Comparison of ENCODE assay signal across 19 cellular contexts in the genomic region with DNA sequence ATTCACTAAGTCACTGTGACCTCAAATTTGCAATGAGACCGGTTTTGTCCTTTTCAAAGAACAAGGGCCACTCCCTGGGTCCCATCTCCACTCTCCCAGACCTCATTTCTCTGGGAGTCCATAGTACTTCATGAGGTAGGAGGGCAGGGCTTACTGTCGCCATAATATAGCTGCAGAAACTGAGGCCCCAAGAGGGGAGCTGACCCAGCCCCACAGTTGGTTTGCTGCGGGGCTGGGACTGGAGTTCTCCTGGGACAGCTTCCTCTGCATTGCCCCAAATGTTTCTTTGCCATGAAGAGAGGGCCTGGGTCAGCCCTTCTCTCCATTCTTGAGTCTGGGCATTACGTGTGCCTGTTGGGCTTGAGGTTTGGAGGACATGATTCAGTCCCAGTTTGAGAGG.
A peak's percentile ranks its signal among the peaks of the same experiment; 100 is the strongest.
DNase-seq lines count a peak whose midpoint lies in the region; ATAC-seq, FAIRE-seq and TF ChIP-seq lines count a peak whose summit lies in the region.
"Had no signal": no experiment of that assay in that cellular context is flagged by ENCODE, and none has a peak within 500 bp of the region (broad histone marks: within the 10 kb centered on the region; RNA-seq: fewer than 3 reads in every experiment).

No MANE protein-coding gene starts in this region.

- FAIRE-seq in astrocyte (lab: Jason Lieb, UNC) = no peak
- FAIRE-seq: A549, D721Med, GM12892, GM18507, RCC 7860 had no signal

- no peak for TF ChIP-seq POLR2A in sigmoid colon (IDR thresholded peaks at IDR 0.05)

- no peaks in the 10 kb centered on the region for H3K9me3 Mint-ChIP-seq in astrocyte (ENCODE audit: unreplicated experiment)
- H3K9me3 Mint-ChIP-seq: CD8-positive, alpha-beta T cell had no signal

- no peak overlapping the region for H2AFZ ChIP-seq in astrocyte (ENCODE audit: low read depth, low read length)

- peaks cover 24% of the 10 kb centered on the region for H3K79me2 ChIP-seq in astrocyte (ENCODE audit: insufficient read depth, low read length)

- H4K20me1 ChIP-seq in BLaER1 treated with 17β-estradiol and CSF1 and Interleukin-3, amounts not matched to agents 10 nM and 100 nM = no peaks in the 10 kb centered on the region
- peaks cover 37% of the 10 kb centered on the region for H4K20me1 ChIP-seq in astrocyte (ENCODE audit: insufficient read depth, low read length)

- H3K27me3 ChIP-seq in BLaER1 treated with 17β-estradiol and CSF1 and Interleukin-3, amounts not matched to agents 10 nM and 100 nM = no peaks in the 10 kb centered on the region
- no peaks in the 10 kb centered on the region for H3K27me3 ChIP-seq in astrocyte (ENCODE audit: insufficient read depth, low read length)
- no peaks in the 10 kb centered on the region for H3K27me3 ChIP-seq in sigmoid colon

- no peaks in the 10 kb centered on the region for H3K27me3 Mint-ChIP-seq in astrocyte (ENCODE audit: low read depth, unreplicated experiment)

- peaks cover 26 to 62% (median 54%) of the 10 kb centered on the region in 10 experiments for H3K4me1 ChIP-seq in BLaER1 treated with 17β-estradiol and CSF1 and Interleukin-3, amounts not matched to agents 10 nM and 100 nM
- H3K4me1 ChIP-seq in astrocyte (ENCODE audit: insufficient read depth, low read length) = peaks cover 19% of the 10 kb centered on the region
- H3K4me1 ChIP-seq in sigmoid colon = no peaks in the 10 kb centered on the region
- H3K4me1 ChIP-seq: A549 had no signal

- 86 to 92% methylated on average over 4 of the region's 4 CpGs for WGBS in sigmoid colon, 2 donors

- TF ChIP-seq EP300 in sigmoid colon (IDR thresholded peaks at IDR 0.05) = no peak

- peaks cover 16% of the 10 kb centered on the region for H3K4me1 Mint-ChIP-seq in astrocyte (ENCODE audit: low read depth, unreplicated experiment)

- ATAC-seq in Right ventricle myocardium superior (ENCODE audit: poor library complexity) = no peak
- ATAC-seq: CD8-positive, alpha-beta T cell had no signal

- DNase-seq in astrocyte (ENCODE audit: low read depth) = no peak
- peak; percentile 24 for DNase-seq in islet precursor cell
- peak; percentile 33 for DNase-seq in sigmoid colon
- DNase-seq in stimulated activated CD4-positive, alpha-beta T cell treated with anti-CD3 and anti-CD28 coated beads, Interleukin-4, amount 100 ng/mL, for 1 hour = no peak
- no peak for DNase-seq in NCI-H1436 (lab: John Stamatoyannopoulos, UW)
- no peak for DNase-seq in Right ventricle myocardium superior
- DNase-seq: CD8-positive, alpha-beta T cell; NCI-H1105 treated with DMSO at 0.1 percent for 48 hours; NCI-H1694 treated with DMSO at 0.1 percent for 48 hours; NCI-H2107; NCI-H2227 treated with DMSO at 0.1 percent for 48 hours; NCI-H510A treated with DMSO at 0.1 percent for 48 hours; NCI-H774 had no signal

- no peak overlapping the region for H3K9ac ChIP-seq in BLaER1 treated with 17β-estradiol and CSF1 and Interleukin-3, amounts not matched to agents 10 nM and 100 nM
- peak overlapping the region; percentile 1 for H3K9ac ChIP-seq in astrocyte (ENCODE audit: low read length)

- peak overlapping the region; percentile 20 for H3K4me3 Mint-ChIP-seq in astrocyte (ENCODE audit: unreplicated experiment)
- H3K4me3 Mint-ChIP-seq: CD8-positive, alpha-beta T cell had no signal

- H3K36me3 ChIP-seq in BLaER1 treated with 17β-estradiol and CSF1 and Interleukin-3, amounts not matched to agents 10 nM and 100 nM = no peaks in the 10 kb centered on the region
- peaks cover 6% of the 10 kb centered on the region for H3K36me3 ChIP-seq in astrocyte (ENCODE audit: insufficient read depth, low read length)
- H3K36me3 ChIP-seq in sigmoid colon = no peaks in the 10 kb centered on the region

- no peaks in the 10 kb centered on the region for H3K9me3 ChIP-seq in BLaER1 treated with 17β-estradiol and CSF1 and Interleukin-3, amounts not matched to agents 10 nM and 100 nM (replicated peaks in 1 of 11)
- no peaks in the 10 kb centered on the region for H3K9me3 ChIP-seq in astrocyte (ENCODE audit: insufficient read depth, low read depth, low read length)
- H3K9me3 ChIP-seq in sigmoid colon = no peaks in the 10 kb centered on the region
- H3K9me3 ChIP-seq: A549 had no signal

- 0 out of 22 replicates have a peak overlapping the region, but pooled peaks of 1 of the 11 experiments have one; percentile 10 for H3K27ac ChIP-seq in BLaER1 treated with 17β-estradiol and CSF1 and Interleukin-3, amounts not matched to agents 10 nM and 100 nM
- H3K27ac ChIP-seq in astrocyte (ENCODE audit: low read depth, low read length) (peak overlapping the region; percentile 35), sigmoid colon (no peak overlapping the region)

- H3K4me3 ChIP-seq in BLaER1 treated with 17β-estradiol and CSF1 and Interleukin-3, amounts not matched to agents 10 nM and 100 nM = no peak overlapping the region
- H3K4me3 ChIP-seq in astrocyte (ENCODE audit: insufficient read depth, low read depth, low read length) = no peak overlapping the region
- H3K4me3 ChIP-seq in sigmoid colon = no peak overlapping the region
- H3K4me3 ChIP-seq: A549 had no signal

- peak overlapping the region in 6 of 11 experiments; percentile 2 to 94 (median 26); a peak in 11 of 22 replicates for H3K4me2 ChIP-seq in BLaER1 treated with 17β-estradiol and CSF1 and Interleukin-3, amounts not matched to agents 10 nM and 100 nM
- H3K4me2 ChIP-seq in astrocyte (ENCODE audit: low read length) = no peak overlapping the region
- H3K4me2 ChIP-seq: A549 had no signal

- H3K36me3 Mint-ChIP-seq in astrocyte (ENCODE audit: low read depth, unreplicated experiment) = peaks cover 46% of the 10 kb centered on the region
- H3K36me3 Mint-ChIP-seq: CD8-positive, alpha-beta T cell had no signal

- no peak overlapping the region for H3K27ac Mint-ChIP-seq in astrocyte (ENCODE audit: unreplicated experiment)
- H3K27ac Mint-ChIP-seq: CD8-positive, alpha-beta T cell had no signal

- TF ChIP-seq CTCF in astrocyte (IDR thresholded peaks at IDR 0.05; ENCODE audit: insufficient read depth, low read depth, low read length) (no peak), sigmoid colon (IDR thresholded peaks at IDR 0.05) (no peak)

- intact Hi-C loops in sigmoid colon (cut with DNase I) = no loop called here
- intact Hi-C loops in Right ventricle myocardium superior (cut with DNase I) = loop anchor here (5.0 kb wide), 1 partner anchor 65 kb away; no protein-coding TSS in a partner anchor

Comparison
In these comparisons a context has a peak if more than half of its experiments do, and no peak if none do; other contexts are left out.
1. DNase-seq: peak in islet precursor cell (single experiment) and sigmoid colon (single experiment); none in astrocyte (single experiment), stimulated activated CD4-positive, alpha-beta T cell treated with anti-CD3 and anti-CD28 coated beads, Interleukin-4, amount 100 ng/mL, for 1 hour (single experiment), NCI-H1436 (single experiment) and Right ventricle myocardium superior (single experiment).